Comparison of ENCODE assay signal across 12 cellular contexts in genomic region chr6:17928514-17929430, GRCh38. TPM values are rescaled to one million over a fixed set of nuclear protein-coding genes. Genes with fewer than 3 reads are reported as not detected.
DNase-seq lines count a peak whose midpoint lies in the region; ATAC-seq and TF ChIP-seq lines count a peak whose summit lies in the region.
"Had no signal": no experiment of that assay in that cellular context is flagged by ENCODE, and none has a peak within 500 bp of the region (broad histone marks: within the 10 kb centered on the region; RNA-seq: fewer than 3 reads in every experiment).

No MANE protein-coding gene starts in this region.

- H3K4me3 ChIP-seq in AG10803 (ENCODE audit: low read length) (no peak overlapping the region), fibroblast of lung (replicated peaks in 1 of 4; ENCODE audit: control extremely low read depth in 1 of 4, insufficient read depth in 1 of 4, low read depth in 3 of 4, low read length in 4 of 4) (no peak overlapping the region), endodermal cell (ENCODE audit: low read length) (no peak overlapping the region)

- H3K27ac ChIP-seq in fibroblast of lung (ENCODE audit: insufficient read depth, low read length) (peak overlapping the region; percentile 84), endodermal cell (ENCODE audit: low read depth, low read length) (no peak overlapping the region)

- no peak overlapping the region for H2AFZ ChIP-seq in fibroblast of lung (ENCODE audit: low read length)

- H3K27me3 Mint-ChIP-seq in WTC11 (ENCODE audit: low read depth): no peaks in the 10 kb centered on the region
- H3K27me3 Mint-ChIP-seq in osteocyte (ENCODE audit: unreplicated experiment): no peaks in the 10 kb centered on the region
- no peaks in the 10 kb centered on the region for H3K27me3 Mint-ChIP-seq in endodermal cell (ENCODE audit: insufficient read depth)

- H3K4me3 Mint-ChIP-seq in WTC11: no peak overlapping the region
- no peak overlapping the region for H3K4me3 Mint-ChIP-seq in osteocyte (ENCODE audit: unreplicated experiment)
- no peak overlapping the region for H3K4me3 Mint-ChIP-seq in endodermal cell

- CTCF ChIA-PET in WTC11 (lab: Charles Lee): interaction anchor here (0.6 to 1.6 kb wide), 4 partner anchors 30 to 193 kb away, joined by 3 to 5 read pairs (median 4); no protein-coding TSS in a partner anchor

- peaks cover 51% of the 10 kb centered on the region for H3K4me1 Mint-ChIP-seq in WTC11
- H3K4me1 Mint-ChIP-seq in osteocyte (ENCODE audit: unreplicated experiment): peaks cover 60% of the 10 kb centered on the region
- H3K4me1 Mint-ChIP-seq in endodermal cell: peaks cover 31% of the 10 kb centered on the region

- H3K36me3 Mint-ChIP-seq in WTC11: no peaks in the 10 kb centered on the region
- H3K36me3 Mint-ChIP-seq in osteocyte (ENCODE audit: unreplicated experiment): no peaks in the 10 kb centered on the region
- no peaks in the 10 kb centered on the region for H3K36me3 Mint-ChIP-seq in endodermal cell (ENCODE audit: low read depth)

- H4K20me1 ChIP-seq in fibroblast of lung (ENCODE audit: control insufficient read depth, extremely low read depth, insufficient read depth, low read length): no peaks in the 10 kb centered on the region

- POLR2A ChIA-PET in WTC11 (lab: Charles Lee): no interaction called here

- H3K27ac Mint-ChIP-seq in WTC11 (peak overlapping the region; percentile 20; the same call in 1 of the 2 replicates), osteocyte (ENCODE audit: unreplicated experiment) (peak overlapping the region; percentile 91), endodermal cell (no peak overlapping the region)

- no peak for ATAC-seq in WTC11
- no peak for ATAC-seq in GM19452 (IDR thresholded peaks at IDR 0.05; ENCODE audit: unreplicated experiment)
- ATAC-seq: sciatic nerve had no signal

- DNase-seq in AG10803 (ENCODE audit: low read depth) (peak; percentile 58), WTC11 (ENCODE audit: low spot score) (no peak), fibroblast of lung (ENCODE audit: low read depth in 2 of 2) (peak; percentile 59 to 76), osteocyte (ENCODE audit: extremely low spot score, unreplicated experiment) (no peak), NCI-H2196 treated with DMSO at 0.1 percent for 48 hours (lab: John Stamatoyannopoulos, UW; ENCODE audit: unreplicated experiment) (no peak), cerebellar cortex (ENCODE audit: low spot score) (no peak), endodermal cell (no peak)
- DNase-seq: activated T-cell treated with anti-CD3 and anti-CD28 coated beads for 4 hours, islet precursor cell, NCI-H187 had no signal

- H3K4me1 ChIP-seq in fibroblast of lung (ENCODE audit: control insufficient read depth, extremely low read depth, insufficient read depth, low read length) (peaks cover 45% of the 10 kb centered on the region), endodermal cell (ENCODE audit: control insufficient read depth, insufficient read depth, low read length) (no peaks in the 10 kb centered on the region)

- H3K4me2 ChIP-seq in fibroblast of lung (ENCODE audit: extremely low read depth, insufficient read depth, low read length): peak overlapping the region; percentile 68

- H3K9me3 ChIP-seq in fibroblast of lung (ENCODE audit: control insufficient read depth, insufficient read depth, low read depth, low read length) (no peaks in the 10 kb centered on the region), endodermal cell (ENCODE audit: control insufficient read depth, low read length) (no peaks in the 10 kb centered on the region)

- H3K9me3 Mint-ChIP-seq in WTC11 (no peaks in the 10 kb centered on the region), osteocyte (ENCODE audit: unreplicated experiment) (no peaks in the 10 kb centered on the region), endodermal cell (no peaks in the 10 kb centered on the region)

- WGBS in endodermal cell (ENCODE audit: insufficient coverage in 1 of 2, insufficient read length in 1 of 2), 2 experiments: 92 to 100% methylated on average over 3 to 5 of the region's 5 CpGs

- H3K9ac ChIP-seq in fibroblast of lung (ENCODE audit: insufficient read depth, low read length): peak overlapping the region; percentile 52
- no peak overlapping the region for H3K9ac ChIP-seq in endodermal cell (ENCODE audit: extremely low read depth, low read length, poor library complexity, severe bottlenecking)

- H3K36me3 ChIP-seq in fibroblast of lung (ENCODE audit: control insufficient read depth, insufficient read depth, low read length): no peaks in the 10 kb centered on the region
- H3K36me3 ChIP-seq in endodermal cell (ENCODE audit: control insufficient read depth, insufficient read depth, low read length): no peaks in the 10 kb centered on the region

- TF ChIP-seq CTCF in AG10803 (conservative IDR thresholded peaks at IDR 0.05; ENCODE audit: low read length): no peak
- no peak for TF ChIP-seq CTCF in WTC11 (IDR thresholded peaks at IDR 0.05)
- no peak for TF ChIP-seq CTCF in fibroblast of lung (conservative IDR thresholded peaks at IDR 0.05 in 1 of 2, IDR thresholded peaks at IDR 0.05 in 1 of 2; ENCODE audit: low read depth in 1 of 2, low read length in 2 of 2)
- TF ChIP-seq CTCF in osteocyte (IDR thresholded peaks at IDR 0.05): no peak
- TF ChIP-seq CTCF in endodermal cell (conservative IDR thresholded peaks at IDR 0.05): no peak

- H3K79me2 ChIP-seq in fibroblast of lung (ENCODE audit: control insufficient read depth, insufficient read depth, low read length): peaks cover 65% of the 10 kb centered on the region

- H3K27me3 ChIP-seq in fibroblast of lung (ENCODE audit: control insufficient read depth, insufficient read depth, low read length) (no peaks in the 10 kb centered on the region), endodermal cell (ENCODE audit: control insufficient read depth, insufficient read depth, low read length, poor library complexity, severe bottlenecking) (no peaks in the 10 kb centered on the region)

TF ChIP-seq in WTC11, 78 proteins besides CTCF, POLR2A, EP300 and RAD21 (continues in another document):
- no peak for TF ChIP-seq PRRX2 (CRISPR knock-in tag; IDR thresholded peaks at IDR 0.05)
- TF ChIP-seq ARID4B (CRISPR knock-in tag; IDR thresholded peaks at IDR 0.05; ENCODE audit: borderline replicate concordance): no peak
- TF ChIP-seq SP1 (CRISPR knock-in tag; conservative IDR thresholded peaks at IDR 0.05): no peak
- no peak for TF ChIP-seq ZNF317 (CRISPR knock-in tag; IDR thresholded peaks at IDR 0.05; ENCODE audit: borderline replicate concordance, low read depth)
- TF ChIP-seq MAX (CRISPR knock-in tag; IDR thresholded peaks at IDR 0.05): no peak
- no peak for TF ChIP-seq ZNF219 (CRISPR knock-in tag; IDR thresholded peaks at IDR 0.05; ENCODE audit: borderline replicate concordance)
- TF ChIP-seq HMGXB4 (CRISPR knock-in tag; IDR thresholded peaks at IDR 0.05): no peak

RNA-seq across cellular contexts. Expression of gene KIF13A, which starts 58.7 kb away (rescaled TPM):
- total RNA-seq in WTC11 (2021) (27.8 to 32.7 TPM (median 27.8 TPM) in 3 replicates), fibroblast of lung (65.0 and 114 TPM in 2 replicates), osteocyte (47.5 and 51.0 TPM in 2 replicates), endodermal cell (10 to 100 TPM; 35.3 to 45.0 TPM)
- polyA plus RNA-seq in fibroblast of lung: 52.3 and 55.0 TPM in 2 replicates
- 42.7 and 44.9 TPM in 2 replicates for polyA plus RNA-seq in fibroblast of lung (2012)
- 72.5 and 75.5 TPM in 2 replicates for polyA minus RNA-seq in fibroblast of lung (ENCODE audit: low replicate concordance)
- polyA plus RNA-seq in endodermal cell (2013, experiment 1 of 2): 21.9 TPM
- 20.0 TPM for polyA plus RNA-seq in endodermal cell (2013, experiment 2 of 2)

Comparison
In these comparisons a context has a peak if more than half of its experiments do, and no peak if none do; other contexts are left out.
1. DNase-seq: peak in AG10803 (single experiment) and fibroblast of lung (2 of 2); none in WTC11 (single experiment), osteocyte (single experiment), NCI-H2196 treated with DMSO at 0.1 percent for 48 hours (single experiment), cerebellar cortex (single experiment) and endodermal cell (single experiment).